Comparison of ENCODE assay signal across 16 cellular contexts in the genomic region with DNA sequence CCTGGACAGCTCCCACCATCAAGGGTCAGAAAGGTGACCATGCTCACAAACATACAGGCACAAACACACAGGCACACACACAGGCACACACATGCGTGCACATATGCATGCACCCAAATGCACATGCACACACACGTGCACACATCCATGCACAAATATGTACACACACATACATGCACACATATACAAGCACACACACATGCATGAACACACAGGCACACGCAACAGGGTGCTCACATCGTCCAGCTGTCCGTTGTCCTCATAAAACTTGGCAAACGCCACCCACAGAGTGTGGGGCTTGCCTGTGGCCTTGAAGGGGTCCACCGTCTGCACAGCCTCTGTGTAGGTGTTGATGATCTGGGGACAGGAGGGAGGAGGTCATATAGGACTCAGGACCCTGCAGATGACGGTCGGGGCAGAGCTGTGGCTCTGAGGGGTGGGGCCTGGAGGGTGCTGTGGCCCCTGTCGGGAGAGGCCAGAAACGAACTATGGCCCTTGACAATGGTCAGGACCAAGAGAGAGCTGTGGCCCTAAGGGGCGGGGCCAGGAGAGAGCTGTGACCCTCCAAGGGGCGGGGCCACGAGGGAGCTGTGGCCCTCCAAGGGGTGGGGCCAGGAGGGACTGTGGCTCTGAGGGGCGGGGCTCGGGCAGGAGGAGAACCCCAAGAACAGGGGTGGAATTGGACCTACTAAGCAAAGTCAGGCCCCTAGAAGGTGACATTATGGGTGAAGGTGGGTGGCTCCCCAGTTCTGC. TPM values are rescaled to one million over a fixed set of nuclear protein-coding genes. Genes with fewer than 3 reads are reported as not detected.
DNase-seq lines count a peak whose midpoint lies in the region; ATAC-seq and TF ChIP-seq lines count a peak whose summit lies in the region.
"Had no signal": no experiment of that assay in that cellular context is flagged by ENCODE, and none has a peak within 500 bp of the region (broad histone marks: within the 10 kb centered on the region; RNA-seq: fewer than 3 reads in every experiment).

No MANE protein-coding gene starts in this region.

- peak in 1 of 2 donors; percentile 26 for DNase-seq in activated T-cell treated with anti-CD3 and anti-CD28 coated beads, Interleukin-2, amount 50 U/mL, for 72 hours
- DNase-seq in activated T-cell treated with anti-CD3 and anti-CD28 coated beads for 4 hours = no peak
- DNase-seq in neural crest cell (ENCODE audit: low read depth, low spot score) = no peak
- DNase-seq in NCI-H146 (lab: John Stamatoyannopoulos, UW) = no peak
- DNase-seq: activated CD4-positive, CD25-positive, alpha-beta regulatory T cell; amniotic stem cell; NCI-H1092 treated with DMSO at 0.1 percent for 48 hours; NCI-H446; PC-9; retina; stimulated activated CD4-positive, alpha-beta T cell treated with anti-CD3 and anti-CD28 coated beads, Interleukin-4, amount 100 ng/mL, for 1 hour; stimulated activated naive CD4-positive, alpha-beta T cell treated with Interleukin-2 at 50 U/mL for 16 hours; SW 1271 had no signal

- H3K4me1 Mint-ChIP-seq in activated T-cell treated with anti-CD3 and anti-CD28 coated beads, Interleukin-2, amount 50 U/mL, for 72 hours (ENCODE audit: low read depth) = peaks cover 11% of the 10 kb centered on the region
- no peaks in the 10 kb centered on the region for H3K4me1 Mint-ChIP-seq in neural crest cell

- no peaks in the 10 kb centered on the region for H3K9me3 Mint-ChIP-seq in activated T-cell treated with anti-CD3 and anti-CD28 coated beads, Interleukin-2, amount 50 U/mL, for 72 hours
- no peaks in the 10 kb centered on the region for H3K9me3 Mint-ChIP-seq in neural crest cell
- H3K9me3 Mint-ChIP-seq: natural killer cell treated with Interleukin-12 subunit alpha and Interleukin-12 subunit beta and Interleukin-15 and Interleukin-18, amount 100 ng/mL, for 72 hours had no signal

- no peak overlapping the region for H3K27ac Mint-ChIP-seq in activated T-cell treated with anti-CD3 and anti-CD28 coated beads, Interleukin-2, amount 50 U/mL, for 72 hours
- no peak overlapping the region for H3K27ac Mint-ChIP-seq in neural crest cell (ENCODE audit: unreplicated experiment)
- H3K27ac Mint-ChIP-seq: natural killer cell treated with Interleukin-12 subunit alpha and Interleukin-12 subunit beta and Interleukin-15 and Interleukin-18, amount 100 ng/mL, for 72 hours had no signal

- peaks cover 2 to 4% of the 10 kb centered on the region in 2 donors for H3K36me3 Mint-ChIP-seq in activated T-cell treated with anti-CD3 and anti-CD28 coated beads, Interleukin-2, amount 50 U/mL, for 72 hours (ENCODE audit: insufficient read depth in 2 of 2)
- H3K36me3 Mint-ChIP-seq in neural crest cell (ENCODE audit: low read depth) = peaks cover 18% of the 10 kb centered on the region
- H3K36me3 Mint-ChIP-seq: natural killer cell treated with Interleukin-12 subunit alpha and Interleukin-12 subunit beta and Interleukin-15 and Interleukin-18, amount 100 ng/mL, for 72 hours had no signal

- no peaks in the 10 kb centered on the region for H3K27me3 Mint-ChIP-seq in activated T-cell treated with anti-CD3 and anti-CD28 coated beads, Interleukin-2, amount 50 U/mL, for 72 hours (ENCODE audit: low read depth)
- no peaks in the 10 kb centered on the region for H3K27me3 Mint-ChIP-seq in neural crest cell (ENCODE audit: low read depth)
- H3K27me3 Mint-ChIP-seq: natural killer cell treated with Interleukin-12 subunit alpha and Interleukin-12 subunit beta and Interleukin-15 and Interleukin-18, amount 100 ng/mL, for 72 hours had no signal

- TF ChIP-seq CTCF in neural crest cell (conservative IDR thresholded peaks at IDR 0.05) = no peak

- H3K4me3 Mint-ChIP-seq in activated T-cell treated with anti-CD3 and anti-CD28 coated beads, Interleukin-2, amount 50 U/mL, for 72 hours = no peak overlapping the region
- peak overlapping the region; percentile 64 for H3K4me3 Mint-ChIP-seq in neural crest cell
- H3K4me3 Mint-ChIP-seq: natural killer cell treated with Interleukin-12 subunit alpha and Interleukin-12 subunit beta and Interleukin-15 and Interleukin-18, amount 100 ng/mL, for 72 hours had no signal

- peak; percentile 12 to 26 for ATAC-seq in activated T-cell treated with anti-CD3 and anti-CD28 coated beads, Interleukin-2, amount 50 U/mL, for 72 hours (replicated peaks in 1 of 2)
- ATAC-seq: esophagus mucosa, left lobe of liver had no signal

RNA-seq across cellular contexts. Expression of a gene that starts 6.2 kb away (rescaled TPM):
- total RNA-seq in activated T-cell treated with anti-CD3 and anti-CD28 coated beads, Interleukin-2, amount 50 U/mL, for 72 hours = 10 to 100 TPM; 53.3 to 59.3 TPM
- 47.0 and 47.8 TPM in 2 replicates for total RNA-seq in neural crest cell

RNA-seq across cellular contexts. Expression of a gene that starts 6.5 kb away (rescaled TPM):
- total RNA-seq in activated T-cell treated with anti-CD3 and anti-CD28 coated beads, Interleukin-2, amount 50 U/mL, for 72 hours = 10 to 100 TPM; 65.5 to 74.0 TPM
- 141 and 165 TPM in 2 replicates for total RNA-seq in neural crest cell

RNA-seq across cellular contexts. Expression of a gene that starts 10.4 kb away (rescaled TPM):
- total RNA-seq in activated T-cell treated with anti-CD3 and anti-CD28 coated beads, Interleukin-2, amount 50 U/mL, for 72 hours = 1 to 10 TPM; 1.9 to 2.2 TPM
- total RNA-seq in neural crest cell = not detected in 2 replicates
- total RNA-seq: esophagus mucosa had no signal

RNA-seq across cellular contexts. Expression of a gene that starts 13.8 kb away (rescaled TPM):
- 100 to 1,000 TPM; 132 TPM for total RNA-seq in activated T-cell treated with anti-CD3 and anti-CD28 coated beads, Interleukin-2, amount 50 U/mL, for 72 hours
- total RNA-seq in neural crest cell = 4.6 and 5.2 TPM in 2 replicates

RNA-seq across cellular contexts. Expression of a gene that starts 27.4 kb away (rescaled TPM):
- 1 to 10 TPM; 1.7 to 2.0 TPM for total RNA-seq in activated T-cell treated with anti-CD3 and anti-CD28 coated beads, Interleukin-2, amount 50 U/mL, for 72 hours
- total RNA-seq in neural crest cell = 10.3 and 13.7 TPM in 2 replicates
